1 cellular context compared by ENCODE assay signal in genomic region chr11:2940930-2941821, GRCh38.
TF ChIP-seq lines count a peak whose summit lies in the region.

No MANE protein-coding gene starts in this region.

TF ChIP-seq in GM23338, 12 proteins besides CTCF, POLR2A, EP300 and RAD21 (continued from another document):
- TF ChIP-seq ETS1 (IDR thresholded peaks at IDR 0.05) (no peak), JUNB (IDR thresholded peaks at IDR 0.05; ENCODE audit: unreplicated experiment) (no peak), REST (IDR thresholded peaks at IDR 0.05; ENCODE audit: unreplicated experiment) (no peak), POLR2AphosphoS5 (IDR thresholded peaks at IDR 0.05; ENCODE audit: low read depth) (no peak), NANOG (IDR thresholded peaks at IDR 0.05; ENCODE audit: borderline replicate concordance) (no peak), EZH2 (IDR thresholded peaks at IDR 0.05; ENCODE audit: low read depth, unreplicated experiment) (no peak)
